22 cellular contexts compared by ENCODE assay signal in the genomic region with DNA sequence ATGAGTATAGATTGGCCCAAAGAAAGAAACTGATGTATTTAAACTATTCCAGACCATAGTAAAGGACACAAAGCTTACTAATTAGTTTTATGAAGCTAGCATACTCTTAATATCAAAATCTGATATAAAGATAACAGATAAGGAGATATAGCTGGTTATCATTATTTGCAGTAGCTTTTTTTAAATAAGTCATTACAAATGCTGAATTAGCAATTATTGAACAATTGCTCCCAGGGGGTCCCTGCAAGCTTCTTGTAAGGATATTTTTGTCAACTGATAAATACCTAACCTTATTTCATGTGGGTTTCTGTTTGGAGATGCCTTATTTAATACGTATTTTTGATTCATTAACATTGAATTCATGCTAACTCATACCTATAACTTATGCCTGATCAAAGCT.
"Had no signal": no experiment of that assay in that cellular context is flagged by ENCODE, and none has a peak within 500 bp of the region (broad histone marks: within the 10 kb centered on the region; RNA-seq: fewer than 3 reads in every experiment).

No MANE protein-coding gene starts in this region.

- H3K9me3 ChIP-seq: esophagus muscularis mucosa, gastroesophageal sphincter, heart left ventricle, left lung, lower lobe of right lung, mucosa of descending colon had no signal

- H3K4me2 ChIP-seq: hepatocyte had no signal

- H3K36me3 ChIP-seq: esophagus muscularis mucosa, gastroesophageal sphincter, heart left ventricle, left lung, lower lobe of right lung had no signal

- H3K79me2 ChIP-seq: hepatocyte had no signal

- ATAC-seq: foreskin keratinocyte, gastroesophageal sphincter, heart left ventricle, left cardiac atrium, left lung, left ventricle myocardium superior, lower lobe of right lung, mucosa of descending colon had no signal

- H3K27ac ChIP-seq: coronary artery, dorsolateral prefrontal cortex, esophagus muscularis mucosa, foreskin keratinocyte, gastroesophageal sphincter, hepatocyte, left lung, lower lobe of right lung had no signal

- FAIRE-seq: colon, endothelial cell of umbilical vein had no signal

- H3K27me3 ChIP-seq: dorsolateral prefrontal cortex, esophagus muscularis mucosa, foreskin keratinocyte, gastroesophageal sphincter, heart left ventricle, hepatocyte, left lung had no signal

- H3K4me1 ChIP-seq: foreskin keratinocyte, left lung, lower lobe of right lung had no signal

- H2AFZ ChIP-seq: hepatocyte had no signal

- H3K4me3 ChIP-seq: coronary artery, dorsolateral prefrontal cortex, esophagus muscularis mucosa, gastroesophageal sphincter, heart left ventricle, hepatocyte, left lung, lower lobe of right lung, mucosa of descending colon had no signal

- DNase-seq: dermis blood vessel endothelial cell; dorsolateral prefrontal cortex; effector CD4-positive, alpha-beta T cell; effector memory CD4-positive, alpha-beta T cell; foreskin keratinocyte; heart left ventricle; hypothalamus; immature natural killer cell; islet precursor cell; left cardiac atrium; left lung; left ventricle myocardium superior; lower lobe of right lung; mesenchymal stem cell; mucosa of descending colon; naive B cell had no signal
